26 cellular contexts compared by ENCODE assay signal in the genomic region with DNA sequence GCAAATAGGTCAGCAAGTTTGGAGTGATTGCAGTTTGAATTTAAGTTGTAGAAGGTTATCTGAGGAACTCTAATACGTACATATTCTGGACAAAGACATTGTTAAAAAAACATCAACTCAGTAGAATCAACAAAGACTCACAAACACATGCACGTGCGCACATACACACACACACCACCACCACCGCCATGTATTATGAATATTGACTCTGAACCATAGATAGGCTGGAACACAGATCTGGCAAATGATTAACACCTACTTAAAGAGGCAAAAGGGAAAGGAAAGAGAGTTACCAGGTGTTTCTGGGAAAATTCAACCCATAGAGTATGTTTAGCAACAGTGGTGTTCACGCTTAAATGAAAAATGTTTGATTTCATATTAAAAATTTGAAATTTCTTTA.
"Had no signal": no experiment of that assay in that cellular context is flagged by ENCODE, and none has a peak within 500 bp of the region (broad histone marks: within the 10 kb centered on the region; RNA-seq: fewer than 3 reads in every experiment).

No MANE protein-coding gene starts in this region.

- H3K4me1 ChIP-seq: esophagus squamous epithelium, heart right ventricle, right atrium auricular region, suprapubic skin, transverse colon, vagina had no signal

- H3K27ac ChIP-seq: esophagus squamous epithelium, heart right ventricle, neutrophil, parathyroid adenoma, right atrium auricular region, suprapubic skin, transverse colon, vagina had no signal

- H2AFZ ChIP-seq: parathyroid adenoma had no signal

- DNase-seq: cortex of kidney; effector memory CD8-positive, alpha-beta T cell; erythroblast; esophagus squamous epithelium; glutamatergic neuron; heart right ventricle; hypothalamus; immature natural killer cell; islet precursor cell; kidney glomerular epithelial cell; left colon; mesenchymal stem cell; mucosa of descending colon; naive B cell; stimulated activated CD4-positive, alpha-beta T cell treated with anti-CD3 and anti-CD28 coated beads, Interleukin-2, amount 100 ng/mL, for 24 hours; stimulated activated CD4-positive, alpha-beta T cell treated with anti-CD3 and anti-CD28 coated beads, Interleukin-4, amount 100 ng/mL, for 4 hours; transverse colon had no signal

- H3K9me3 ChIP-seq: esophagus squamous epithelium, heart right ventricle, mucosa of descending colon, neutrophil, right atrium auricular region, suprapubic skin, transverse colon, vagina had no signal

- H3K27me3 ChIP-seq: esophagus squamous epithelium, heart right ventricle, neutrophil, right atrium auricular region, suprapubic skin, transverse colon, vagina had no signal

- FAIRE-seq: endometrium had no signal

- H3K36me3 ChIP-seq: esophagus squamous epithelium, heart right ventricle, neutrophil, right atrium auricular region, suprapubic skin, transverse colon, vagina had no signal

- ATAC-seq: effector memory CD8-positive, alpha-beta T cell; heart right ventricle; left colon; mucosa of descending colon; natural killer cell treated with Interleukin-12 subunit alpha and Interleukin-12 subunit beta and Interleukin-15 and Interleukin-18, amount 100 ng/mL, for 72 hours; sciatic nerve; stimulated activated memory B cell treated with anti-CD40 and anti-IgM and Interleukin-4, amounts not matched to agents 10 μg/mL and 1 μg/mL and 100 μg/mL, for 72 hours had no signal

- H3K79me2 ChIP-seq: parathyroid adenoma had no signal

- H3K4me3 ChIP-seq: esophagus squamous epithelium, heart right ventricle, mucosa of descending colon, right atrium auricular region, suprapubic skin, transverse colon, vagina had no signal
